Comparison of ENCODE assay signal across 9 cellular contexts in the genomic region with DNA sequence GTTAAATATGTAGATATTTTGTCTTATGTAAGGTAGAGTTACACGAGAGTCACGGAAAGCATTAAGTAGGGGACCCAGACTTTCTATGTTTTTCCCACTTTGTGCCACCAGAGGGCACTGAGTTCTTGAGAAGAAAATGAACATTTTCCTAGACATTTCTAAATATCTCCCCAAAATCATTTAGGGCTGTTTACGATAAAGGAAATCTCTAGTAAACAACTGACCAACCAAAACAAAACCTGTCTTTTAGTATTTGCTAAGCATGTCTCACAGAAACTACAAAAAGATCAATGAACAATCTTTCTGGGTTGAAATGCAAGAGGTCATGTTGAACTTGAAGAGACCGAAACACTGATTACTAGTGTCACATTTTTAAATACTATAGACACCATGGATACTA. TPM values are rescaled to one million over a fixed set of nuclear protein-coding genes. Genes with fewer than 3 reads are reported as not detected.
DNase-seq lines count a peak whose midpoint lies in the region; ATAC-seq and TF ChIP-seq lines count a peak whose summit lies in the region.
"Had no signal": no experiment of that assay in that cellular context is flagged by ENCODE, and none has a peak within 500 bp of the region (broad histone marks: within the 10 kb centered on the region; RNA-seq: fewer than 3 reads in every experiment).

No MANE protein-coding gene starts in this region.

- ATAC-seq in GM21528 (IDR thresholded peaks at IDR 0.05; ENCODE audit: low FRiP score, unreplicated experiment) (peak; percentile 64), psoas muscle (no peak)

- H3K4me3 ChIP-seq in cardiac muscle cell (no peak overlapping the region), fibroblast of mammary gland (ENCODE audit: control insufficient read depth, low read depth, low read length) (no peak overlapping the region), psoas muscle (no peak overlapping the region)

- H3K27me3 Mint-ChIP-seq in activated CD4-positive, alpha-beta T cell treated with anti-CD3 and anti-CD28 coated beads, Interleukin-2, amount 10 ng/mL, durations not matched to agents 24 days and 14 days = peaks cover 8% of the 10 kb centered on the region
- H3K27me3 Mint-ChIP-seq: IgD-negative memory B cell had no signal

- DNase-seq in cardiac muscle cell (ENCODE audit: low read depth in 1 of 2, low spot score in 1 of 2) (peak; percentile 63 to 67), cardiac septum (ENCODE audit: low spot score) (no peak), M059J (ENCODE audit: low read depth) (peak; percentile 47), fibroblast of mammary gland (ENCODE audit: low read depth) (peak; percentile 61), psoas muscle (no peak), cortex of kidney (lab: John Stamatoyannopoulos, UW) (no peak)
- DNase-seq in activated CD4-positive, alpha-beta T cell treated with anti-CD3 and anti-CD28 coated beads, Interleukin-2, amount 10 ng/mL, durations not matched to agents 24 days and 14 days = peak; percentile 82

- intact Hi-C loops in cardiac septum (cut with DNase I) = no loop called here
- intact Hi-C loops in activated CD4-positive, alpha-beta T cell treated with anti-CD3 and anti-CD28 coated beads, Interleukin-2, amount 10 ng/mL, durations not matched to agents 24 days and 14 days (cut with micrococcal nuclease) = loop anchor here (5.0 to 10.0 kb wide), 3 partner anchors 92 to 745 kb away; no protein-coding TSS in a partner anchor
- intact Hi-C loops in psoas muscle (cut with DNase I) = no loop called here

- H3K4me3 Mint-ChIP-seq in activated CD4-positive, alpha-beta T cell treated with anti-CD3 and anti-CD28 coated beads, Interleukin-2, amount 10 ng/mL, durations not matched to agents 24 days and 14 days = no peak overlapping the region
- H3K4me3 Mint-ChIP-seq: IgD-negative memory B cell had no signal

- H3K36me3 ChIP-seq in cardiac muscle cell (peaks cover 3% of the 10 kb centered on the region), psoas muscle (ENCODE audit: insufficient read depth in 1 of 2, low read depth in 1 of 2) (peaks cover 0 to 8% of the 10 kb centered on the region in 2 donors)

- no peaks in the 10 kb centered on the region for H3K4me1 Mint-ChIP-seq in activated CD4-positive, alpha-beta T cell treated with anti-CD3 and anti-CD28 coated beads, Interleukin-2, amount 10 ng/mL, durations not matched to agents 24 days and 14 days

- no peaks in the 10 kb centered on the region for H3K9me3 ChIP-seq in cardiac muscle cell (ENCODE audit: low read depth)
- H3K9me3 ChIP-seq in psoas muscle = no peaks in the 10 kb centered on the region

- H3K36me3 Mint-ChIP-seq in activated CD4-positive, alpha-beta T cell treated with anti-CD3 and anti-CD28 coated beads, Interleukin-2, amount 10 ng/mL, durations not matched to agents 24 days and 14 days (ENCODE audit: low read depth) = no peaks in the 10 kb centered on the region
- H3K36me3 Mint-ChIP-seq: IgD-negative memory B cell had no signal

- TF ChIP-seq CTCF in cardiac muscle cell (IDR thresholded peaks at IDR 0.05; ENCODE audit: low read depth, low read length) (peak; percentile 77), fibroblast of mammary gland (conservative IDR thresholded peaks at IDR 0.05; ENCODE audit: control insufficient read depth, insufficient read depth, low read depth, low read length) (peak; percentile 76), psoas muscle (IDR thresholded peaks at IDR 0.05) (peak; percentile 52)

- WGBS in psoas muscle, 3 donors = 41 to 47% (median 42%) methylated on average over 4 of the region's 4 CpGs

- no peaks in the 10 kb centered on the region for H3K9me3 Mint-ChIP-seq in activated CD4-positive, alpha-beta T cell treated with anti-CD3 and anti-CD28 coated beads, Interleukin-2, amount 10 ng/mL, durations not matched to agents 24 days and 14 days
- H3K9me3 Mint-ChIP-seq: IgD-negative memory B cell had no signal

- H3K27ac Mint-ChIP-seq in activated CD4-positive, alpha-beta T cell treated with anti-CD3 and anti-CD28 coated beads, Interleukin-2, amount 10 ng/mL, durations not matched to agents 24 days and 14 days = no peak overlapping the region

- H3K27ac ChIP-seq in cardiac muscle cell (no peak overlapping the region), psoas muscle (no peak overlapping the region)

- no peaks in the 10 kb centered on the region for H3K4me1 ChIP-seq in cardiac muscle cell (ENCODE audit: low read depth)
- no peaks in the 10 kb centered on the region for H3K4me1 ChIP-seq in psoas muscle

- no peaks in the 10 kb centered on the region for H3K27me3 ChIP-seq in cardiac muscle cell
- H3K27me3 ChIP-seq in psoas muscle (ENCODE audit: insufficient read depth in 3 of 3, low read length in 2 of 3) = no peaks in the 10 kb centered on the region

RNA-seq across cellular contexts. Expression of gene POU1F1, which starts 16.1 kb away (rescaled TPM):
- total RNA-seq in cardiac muscle cell (not detected in 2 replicates), cardiac septum (not detected), psoas muscle (not detected)
- polyA plus RNA-seq in cardiac muscle cell (not detected in 2 replicates), psoas muscle (under 1 TPM in 1 of 3 donors, not detected in 2; 0.01 TPM)
- not detected in 2 replicates for total RNA-seq in M059J (2014; rRNA removed; shearing (Covaris generic))
- not detected in 2 replicates for total RNA-seq in activated CD4-positive, alpha-beta T cell treated with anti-CD3 and anti-CD28 coated beads, Interleukin-2, amount 10 ng/mL, durations not matched to agents 24 days and 14 days
- polyA plus RNA-seq: IgD-negative memory B cell had no signal

RNA-seq across cellular contexts. Expression of gene CHMP2B, which starts 33.2 kb away (rescaled TPM):
- total RNA-seq in cardiac muscle cell = 20.0 and 25.2 TPM in 2 replicates
- polyA plus RNA-seq in cardiac muscle cell = 48.3 and 60.2 TPM in 2 replicates
- 37.2 TPM for total RNA-seq in cardiac septum
- total RNA-seq in M059J (2014; rRNA removed; shearing (Covaris generic)) = 19.4 and 25.6 TPM in 2 replicates
- 25.3 and 27.2 TPM in 2 replicates for total RNA-seq in activated CD4-positive, alpha-beta T cell treated with anti-CD3 and anti-CD28 coated beads, Interleukin-2, amount 10 ng/mL, durations not matched to agents 24 days and 14 days
- 10 to 100 TPM; 21.0 to 37.5 (median 29.2) TPM for total RNA-seq in psoas muscle
- polyA plus RNA-seq in psoas muscle = 10 to 100 TPM; 21.4 to 37.5 (median 22.2) TPM

Comparison
In these comparisons a context has a peak if more than half of its experiments do, and no peak if none do; other contexts are left out.
1. DNase-seq: peak in cardiac muscle cell (2 of 2), M059J (single experiment), activated CD4-positive, alpha-beta T cell treated with anti-CD3 and anti-CD28 coated beads, Interleukin-2, amount 10 ng/mL, durations not matched to agents 24 days and 14 days (single experiment) and fibroblast of mammary gland (single experiment); none in cardiac septum (single experiment), psoas muscle (0 of 2) and cortex of kidney (single experiment).
2. Peak in every context shown above with its lines, with median percentiles within 50 percentile points of each other: CTCF ChIP-seq.